Comparison of ENCODE assay signal across 8 cellular contexts in the genomic region with DNA sequence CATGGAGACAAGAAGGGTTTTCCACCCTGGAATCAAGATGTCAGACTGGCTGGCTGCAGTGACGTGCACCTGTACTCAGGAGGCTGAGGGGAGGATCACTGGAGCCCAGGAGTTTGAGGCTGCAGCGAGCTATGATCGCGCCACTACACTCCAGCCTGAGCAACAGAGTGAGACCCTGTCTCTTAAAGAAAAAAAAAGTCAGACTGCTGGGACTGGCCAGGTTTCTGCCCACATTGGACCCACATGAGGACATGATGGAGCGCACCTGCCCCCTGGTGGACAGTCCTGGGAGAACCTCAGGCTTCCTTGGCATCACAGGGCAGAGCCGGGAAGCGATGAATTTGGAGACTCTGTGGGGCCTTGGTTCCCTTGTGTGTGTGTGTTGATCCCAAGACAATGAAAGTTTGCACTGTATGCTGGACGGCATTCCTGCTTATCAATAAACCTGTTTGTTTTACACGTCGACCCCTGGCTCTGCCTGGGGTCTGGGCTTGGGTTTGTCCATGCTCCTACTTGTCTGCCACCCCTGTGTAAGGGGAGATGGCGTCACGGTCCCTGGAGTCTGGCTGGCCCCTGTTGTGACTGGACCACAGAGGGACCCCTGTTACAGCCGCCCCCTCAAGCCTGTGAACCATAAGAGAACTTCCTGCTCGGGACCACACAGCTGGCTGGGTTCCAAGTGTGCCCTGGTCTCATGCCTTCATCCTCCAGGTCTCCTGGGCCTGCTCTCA. TPM values are rescaled to one million over a fixed set of nuclear protein-coding genes. Genes with fewer than 3 reads are reported as not detected.
A peak's percentile ranks its signal among the peaks of the same experiment; 100 is the strongest.
DNase-seq lines count a peak whose midpoint lies in the region; ATAC-seq and TF ChIP-seq lines count a peak whose summit lies in the region.

No MANE protein-coding gene starts in this region.

- H3K27ac ChIP-seq in foreskin keratinocyte (no peak overlapping the region), osteoblast (ENCODE audit: low read depth, low read length) (no peak overlapping the region), thoracic aorta (no peak overlapping the region)

- no peaks in the 10 kb centered on the region for H3K79me2 ChIP-seq in osteoblast (ENCODE audit: insufficient read depth, low read length)

- DNase-seq in NCI-H146 (lab: John Stamatoyannopoulos, UW) (peak; percentile 44), NCI-H146 treated with DMSO at 0.1 percent for 48 hours (lab: John Stamatoyannopoulos, UW; ENCODE audit: unreplicated experiment) (no peak), SK-MEL-5 (ENCODE audit: low read depth, low spot score) (peak; percentile 80), activated gamma-delta T cell (lab: John Stamatoyannopoulos, UW) (peak; percentile 25), foreskin keratinocyte (peak in 1 of 2 donors; percentile 36), osteoblast (ENCODE audit: insufficient read length, low spot score, missing footprints) (peak; percentile 96), thoracic aorta (ENCODE audit: low spot score) (peak; percentile 41)

- H3K9me3 ChIP-seq in osteoblast (ENCODE audit: low read depth, low read length) = no peaks in the 10 kb centered on the region
- H3K9me3 ChIP-seq in thoracic aorta = no peaks in the 10 kb centered on the region

- H3K27me3 ChIP-seq in foreskin keratinocyte (peaks cover 5% of the 10 kb centered on the region), osteoblast (ENCODE audit: insufficient read depth, low read length) (no peaks in the 10 kb centered on the region), thoracic aorta (replicated peaks; ENCODE audit: insufficient read depth) (no peaks in the 10 kb centered on the region)

- no peak overlapping the region for H3K4me3 ChIP-seq in osteoblast (ENCODE audit: insufficient read depth, low read length)
- no peak overlapping the region for H3K4me3 ChIP-seq in thoracic aorta

- H4K20me1 ChIP-seq in osteoblast (ENCODE audit: insufficient read depth, low read length) = no peaks in the 10 kb centered on the region

- H3K4me1 ChIP-seq in foreskin keratinocyte = no peaks in the 10 kb centered on the region
- no peaks in the 10 kb centered on the region for H3K4me1 ChIP-seq in osteoblast (ENCODE audit: insufficient read depth, low read length)
- H3K4me1 ChIP-seq in thoracic aorta (ENCODE audit: control insufficient read depth in 1 of 2, low read depth in 2 of 2) = peaks cover 0 to 3% of the 10 kb centered on the region in 2 donors

- ATAC-seq in foreskin keratinocyte = peak; percentile 82
- peak; percentile 73 for ATAC-seq in thoracic aorta (ENCODE audit: insufficient number of reproducible peaks, low FRiP score, low read depth)

- TF ChIP-seq CTCF in LNCAP (IDR thresholded peaks at IDR 0.05) (peak; percentile 89), foreskin keratinocyte (conservative IDR thresholded peaks at IDR 0.05) (peak; percentile 94), osteoblast (IDR thresholded peaks at IDR 0.05; ENCODE audit: extremely low read depth, low read depth, low read length) (peak; percentile 88), thoracic aorta (IDR thresholded peaks at IDR 0.05) (peak; percentile 94)

- H2AFZ ChIP-seq in osteoblast (ENCODE audit: low read length) = no peak overlapping the region

- peaks cover 7% of the 10 kb centered on the region for H3K36me3 ChIP-seq in osteoblast (ENCODE audit: insufficient read depth, low read length)
- no peaks in the 10 kb centered on the region for H3K36me3 ChIP-seq in thoracic aorta

- in situ Hi-C loops in SK-MEL-5 (cut with HindIII; ENCODE audit: low pct_unique_long_range_greater_than_20kb, low sequenced_read_pairs) = no loop called here

- H3K4me2 ChIP-seq in osteoblast (ENCODE audit: insufficient read depth, low read length) = no peak overlapping the region

RNA-seq across cellular contexts. Expression of gene VPS13D, which starts 20.9 kb away (rescaled TPM):
- total RNA-seq in SK-MEL-5 (2014; rRNA removed; shearing (Covaris generic)) = 8.9 and 10.4 TPM in 2 replicates
- polyA plus RNA-seq in SK-MEL-5 (2015; cell fraction: cytosol; rRNA removed) = 16.5 and 22.5 TPM in 2 replicates
- polyA plus RNA-seq in SK-MEL-5 (2015; cell fraction: nucleus; rRNA removed) = 19.4 and 28.0 TPM in 2 replicates
- total RNA-seq in foreskin keratinocyte (22.7 and 24.3 TPM in 2 replicates), osteoblast (46.0 and 48.5 TPM in 2 replicates), thoracic aorta (100 to 1,000 TPM in 1 of 2 donors, 10 to 100 TPM in 1; 70.1 to 129 TPM)
- polyA plus RNA-seq in foreskin keratinocyte = 7.6 and 7.9 TPM in 2 replicates

RNA-seq across cellular contexts. Expression of gene TNFRSF1B, which starts 42.1 kb away (rescaled TPM):
- 4.4 and 5.0 TPM in 2 replicates for total RNA-seq in SK-MEL-5 (2014; rRNA removed; shearing (Covaris generic))
- 9.9 and 10.0 TPM in 2 replicates for polyA plus RNA-seq in SK-MEL-5 (2015; cell fraction: cytosol; rRNA removed)
- 1.3 and 3.4 TPM in 2 replicates for polyA plus RNA-seq in SK-MEL-5 (2015; cell fraction: nucleus; rRNA removed)
- total RNA-seq in foreskin keratinocyte (0.07 and 0.14 TPM in 2 replicates), osteoblast (11.2 and 12.7 TPM in 2 replicates), thoracic aorta (10 to 100 TPM; 58.7 to 59.7 TPM)
- polyA plus RNA-seq in foreskin keratinocyte = 0.02 and 0.03 TPM in 2 replicates
